Comparison of ENCODE assay signal across 14 cellular contexts in genomic region chr10:21649441-21649872, GRCh38.
DNase-seq lines count a peak whose midpoint lies in the region; ATAC-seq and TF ChIP-seq lines count a peak whose summit lies in the region.
"Had no signal": no experiment of that assay in that cellular context is flagged by ENCODE, and none has a peak within 500 bp of the region (broad histone marks: within the 10 kb centered on the region; RNA-seq: fewer than 3 reads in every experiment).

No MANE protein-coding gene starts in this region.

- H3K36me3 ChIP-seq in GM23248 (ENCODE audit: low read depth) (peaks cover 10% of the 10 kb centered on the region; the same call in 1 of the 2 replicates), MM.1S (replicated peaks; ENCODE audit: insufficient read depth, low read length) (no peaks in the 10 kb centered on the region)

- H3K27ac Mint-ChIP-seq in T-helper 2 cell treated with Interferon-gamma antibody and Interleukin-4, amounts not matched to agents 5 μg/mL and 100 μg/mL, for 36 hours, result peak overlapping the region; percentile 79
- peak overlapping the region in 5 of 6 donors; percentile 13 to 45 (median 26) for H3K27ac Mint-ChIP-seq in immature natural killer cell
- H3K27ac Mint-ChIP-seq: memory B cell had no signal

- TF ChIP-seq CTCF in MM.1S (IDR thresholded peaks at IDR 0.05; ENCODE audit: low read length), result no peak

- H3K4me2 ChIP-seq in GM23248 (ENCODE audit: unreplicated experiment), result no peak overlapping the region
- no peak overlapping the region for H3K4me2 ChIP-seq in MM.1S (ENCODE audit: low read depth, low read length)

- in situ Hi-C loops in GM23248 (cut with MboI), result no loop called here

- H2AFZ ChIP-seq in GM23248 (no peak overlapping the region), MM.1S (ENCODE audit: low read length) (no peak overlapping the region)

- H3K79me2 ChIP-seq in GM23248 (ENCODE audit: insufficient read depth) (peaks cover 100% of the 10 kb centered on the region), MM.1S (ENCODE audit: low read length) (peaks cover 28% of the 10 kb centered on the region)

- H3K9me3 Mint-ChIP-seq in T-helper 2 cell treated with Interferon-gamma antibody and Interleukin-4, amounts not matched to agents 5 μg/mL and 100 μg/mL, for 36 hours, result no peaks in the 10 kb centered on the region
- no peaks in the 10 kb centered on the region for H3K9me3 Mint-ChIP-seq in immature natural killer cell
- H3K9me3 Mint-ChIP-seq: memory B cell had no signal

- H3K9ac ChIP-seq in GM23248 (no peak overlapping the region), MM.1S (ENCODE audit: low read length) (no peak overlapping the region)

- H3K4me1 ChIP-seq in GM23248 (ENCODE audit: insufficient read depth) (0 out of 2 replicates have a peak, but pooled peaks cover 5% of the 10 kb centered on the region), MM.1S (ENCODE audit: low read length) (no peaks in the 10 kb centered on the region)
- H3K4me1 ChIP-seq: body of pancreas had no signal

- ATAC-seq in HG03354 (IDR thresholded peaks at IDR 0.05; ENCODE audit: poor library complexity, severe bottlenecking, unreplicated experiment), result no peak
- ATAC-seq: body of pancreas, K562 had no signal

- H3F3A ChIP-seq in GM23248 (ENCODE audit: insufficient read depth), result no peaks in the 10 kb centered on the region
- H3F3A ChIP-seq in MM.1S (ENCODE audit: insufficient read depth, low read length), result no peaks in the 10 kb centered on the region

- no peaks in the 10 kb centered on the region for H3K27me3 Mint-ChIP-seq in T-helper 2 cell treated with Interferon-gamma antibody and Interleukin-4, amounts not matched to agents 5 μg/mL and 100 μg/mL, for 36 hours (ENCODE audit: low read depth)
- peaks cover 0 to 1% (median 0%) of the 10 kb centered on the region in 3 donors for H3K27me3 Mint-ChIP-seq in immature natural killer cell (ENCODE audit: low read depth in 3 of 3)
- H3K27me3 Mint-ChIP-seq: memory B cell had no signal

- H3K36me3 Mint-ChIP-seq in T-helper 2 cell treated with Interferon-gamma antibody and Interleukin-4, amounts not matched to agents 5 μg/mL and 100 μg/mL, for 36 hours (ENCODE audit: low read depth), result peaks cover 24% of the 10 kb centered on the region
- peaks cover 0 to 15% (median 11%) of the 10 kb centered on the region in 3 donors for H3K36me3 Mint-ChIP-seq in immature natural killer cell

- peaks cover 18% of the 10 kb centered on the region for H3K4me1 Mint-ChIP-seq in T-helper 2 cell treated with Interferon-gamma antibody and Interleukin-4, amounts not matched to agents 5 μg/mL and 100 μg/mL, for 36 hours (ENCODE audit: low read depth)
- H3K4me1 Mint-ChIP-seq in immature natural killer cell, result peaks cover 21 to 29% of the 10 kb centered on the region in 2 donors

- H3K4me3 ChIP-seq in GM23248 (no peak overlapping the region), MM.1S (ENCODE audit: low read length) (no peak overlapping the region)
- H3K4me3 ChIP-seq: body of pancreas, K562 had no signal

- WGBS in GM23248 (ENCODE audit: low coverage in 1 of 2, low lambda C conversion rate in 2 of 2, missing lambda C conversion rate in 2 of 2), 2 experiments, result 82 to 86% methylated on average over 5 of the region's 5 CpGs

- H3K4me3 Mint-ChIP-seq in T-helper 2 cell treated with Interferon-gamma antibody and Interleukin-4, amounts not matched to agents 5 μg/mL and 100 μg/mL, for 36 hours, result peak overlapping the region; percentile 58
- peak overlapping the region in 4 of 5 donors; percentile 12 to 58 (median 38) for H3K4me3 Mint-ChIP-seq in immature natural killer cell
- H3K4me3 Mint-ChIP-seq: memory B cell had no signal

- H3K27ac ChIP-seq in GM23248 (no peak overlapping the region), MM.1S (ENCODE audit: low read length) (no peak overlapping the region)
- H3K27ac ChIP-seq: body of pancreas had no signal

- H4K20me1 ChIP-seq in GM23248 (ENCODE audit: insufficient read depth), result no peaks in the 10 kb centered on the region
- no peaks in the 10 kb centered on the region for H4K20me1 ChIP-seq in MM.1S (ENCODE audit: insufficient read depth, low read length)

- no peaks in the 10 kb centered on the region for H3K9me2 ChIP-seq in GM23248 (ENCODE audit: insufficient read depth)
- H3K9me2 ChIP-seq in MM.1S (replicated peaks; ENCODE audit: insufficient read depth, low read length), result no peaks in the 10 kb centered on the region

- H3K27me3 ChIP-seq in GM23248 (replicated peaks; ENCODE audit: insufficient read depth) (no peaks in the 10 kb centered on the region), MM.1S (replicated peaks; ENCODE audit: insufficient read depth, low read length) (no peaks in the 10 kb centered on the region)
- H3K27me3 ChIP-seq: body of pancreas had no signal

- H3K9me3 ChIP-seq in GM23248 (ENCODE audit: low read depth) (no peaks in the 10 kb centered on the region), MM.1S (replicated peaks; ENCODE audit: insufficient read depth, low read length) (no peaks in the 10 kb centered on the region)
- H3K9me3 ChIP-seq: body of pancreas had no signal

- peak; percentile 11 for DNase-seq in NCI-H2107 treated with DMSO at 0.1 percent for 48 hours (lab: John Stamatoyannopoulos, UW; ENCODE audit: unreplicated experiment)
- DNase-seq in NCI-H2107 (lab: John Stamatoyannopoulos, UW), result no peak
- DNase-seq in GM23248, result peak; percentile 4
- peak; percentile 5 for DNase-seq in T-helper 2 cell treated with Interferon-gamma antibody and Interleukin-4, amounts not matched to agents 5 μg/mL and 100 μg/mL, for 36 hours (ENCODE audit: low spot score)
- no peak for DNase-seq in immature natural killer cell
- DNase-seq in RPMI8226, result no peak
- no peak for DNase-seq in MM.1S
- DNase-seq: 8988T, body of pancreas, NCI-H1694 treated with DMSO at 0.1 percent for 48 hours, SHP77 had no signal

Comparison
In these comparisons a context has a peak if more than half of its experiments do, and no peak if none do; other contexts are left out.
1. DNase-seq: peak in NCI-H2107 treated with DMSO at 0.1 percent for 48 hours (single experiment), GM23248 (single experiment) and T-helper 2 cell treated with Interferon-gamma antibody and Interleukin-4, amounts not matched to agents 5 μg/mL and 100 μg/mL, for 36 hours (single experiment); none in NCI-H2107 (single experiment), immature natural killer cell (0 of 3), RPMI8226 (single experiment) and MM.1S (single experiment).